ENCODE assay signal across 7 cellular contexts in genomic region chr9:79428422-79428821, GRCh38.
"Had no signal": no experiment of that assay in that cellular context is flagged by ENCODE, and none has a peak within 500 bp of the region (broad histone marks: within the 10 kb centered on the region; RNA-seq: fewer than 3 reads in every experiment).

No MANE protein-coding gene starts in this region.

- ATAC-seq: HCT116 had no signal

- H3K27ac Mint-ChIP-seq: HFFc6 had no signal

- H3K9me3 ChIP-seq: HAP-1 had no signal

- H3K36me3 ChIP-seq: HAP-1 had no signal

- H3K4me1 ChIP-seq: HAP-1 had no signal

- H3K27ac ChIP-seq: GM23248 had no signal

- H3K4me3 ChIP-seq: GM23248, HAP-1 had no signal

- DNase-seq: GM23248, GOT3, H7, HFFc6, IMR-90 had no signal

- H3K4me3 Mint-ChIP-seq: HFFc6 had no signal
